11 cellular contexts compared by ENCODE assay signal in genomic region chr10:93445978-93446720, GRCh38. TPM values are rescaled to one million over a fixed set of nuclear protein-coding genes. Genes with fewer than 3 reads are reported as not detected.
DNase-seq lines count a peak whose midpoint lies in the region; ATAC-seq and TF ChIP-seq lines count a peak whose summit lies in the region.
"Had no signal": no experiment of that assay in that cellular context is flagged by ENCODE, and none has a peak within 500 bp of the region (broad histone marks: within the 10 kb centered on the region; RNA-seq: fewer than 3 reads in every experiment).

No MANE protein-coding gene starts in this region.

- H3K9ac ChIP-seq in SK-N-SH: peak overlapping the region; percentile 74

- intact Hi-C loops in right cardiac atrium (cut with DNase I) (no loop called here), prostate gland (cut with DNase I) (no loop called here)

- DNase-seq in SK-N-SH: no peak
- no peak for DNase-seq in right cardiac atrium
- DNase-seq in prostate gland (ENCODE audit: low spot score): peak; percentile 79
- no peak for DNase-seq in AG20443 (ENCODE audit: low spot score)
- DNase-seq in NCI-H187 (lab: John Stamatoyannopoulos, UW): no peak
- DNase-seq in activated CD4-positive, alpha-beta T cell treated with anti-CD3 and anti-CD28 coated beads, Interleukin-2, amount 50 U/mL, for 48 hours: no peak
- DNase-seq in stimulated activated naive CD4-positive, alpha-beta T cell treated with Interleukin-2 at 50 U/mL for 16 hours (lab: John Stamatoyannopoulos, UW): no peak
- DNase-seq: activated T-cell treated with anti-CD3 and anti-CD28 coated beads for 4 hours; KG1; stimulated activated naive B cell treated with anti-CD40 and anti-IgM and Interleukin-4, amounts not matched to agents 10 μg/mL and 1 μg/mL and 100 μg/mL, for 72 hours had no signal

- peaks cover 47% of the 10 kb centered on the region for H3F3A ChIP-seq in SK-N-SH (replicated peaks; ENCODE audit: insufficient read depth)

- TF ChIP-seq EP300 in SK-N-SH (IDR thresholded peaks at IDR 0.05; ENCODE audit: borderline replicate concordance in 1 of 2, low read depth in 1 of 2, low read length in 1 of 2): no peak

- no peaks in the 10 kb centered on the region for H3K27me3 ChIP-seq in SK-N-SH (ENCODE audit: insufficient read depth)
- no peaks in the 10 kb centered on the region for H3K27me3 ChIP-seq in right cardiac atrium (ENCODE audit: control insufficient read depth, insufficient read depth)
- H3K27me3 ChIP-seq in prostate gland (replicated peaks; ENCODE audit: insufficient read depth): no peaks in the 10 kb centered on the region

- TF ChIP-seq CTCF in C4-2B (conservative IDR thresholded peaks at IDR 0.05): no peak
- TF ChIP-seq CTCF in SK-N-SH (IDR thresholded peaks at IDR 0.05): no peak
- no peak for TF ChIP-seq CTCF in prostate gland (IDR thresholded peaks at IDR 0.05)

- H3K36me3 ChIP-seq in SK-N-SH (replicated peaks in 1 of 2; ENCODE audit: control insufficient read depth in 1 of 2, insufficient read depth in 2 of 2, low read length in 1 of 2): peaks cover 0 to 51% of the 10 kb centered on the region in 2 experiments
- H3K36me3 ChIP-seq in prostate gland: no peaks in the 10 kb centered on the region

- H3K9me3 ChIP-seq in SK-N-SH (no peaks in the 10 kb centered on the region), right cardiac atrium (ENCODE audit: control insufficient read depth, low read length) (no peaks in the 10 kb centered on the region), prostate gland (no peaks in the 10 kb centered on the region)

- peaks cover 11 to 35% of the 10 kb centered on the region in 2 experiments for H3K4me1 ChIP-seq in SK-N-SH (ENCODE audit: control insufficient read depth in 1 of 2, insufficient read depth in 2 of 2, low read depth in 1 of 2, low read length in 1 of 2)
- no peaks in the 10 kb centered on the region for H3K4me1 ChIP-seq in right cardiac atrium (ENCODE audit: control insufficient read depth, insufficient read depth, low read length)
- H3K4me1 ChIP-seq in prostate gland (replicated peaks): peaks cover 14% of the 10 kb centered on the region

- H3K4me2 ChIP-seq in SK-N-SH: peak overlapping the region; percentile 66; the same call in 1 of the 2 replicates

- H3K79me2 ChIP-seq in SK-N-SH (ENCODE audit: insufficient read depth): peaks cover 75% of the 10 kb centered on the region

- ATAC-seq in right cardiac atrium: peak in 1 of 2 donors; percentile 28
- ATAC-seq: stimulated activated naive B cell treated with anti-CD40 and anti-IgM and Interleukin-4, amounts not matched to agents 10 μg/mL and 1 μg/mL and 100 μg/mL, for 72 hours had no signal

- H3K4me3 ChIP-seq in SK-N-SH (ENCODE audit: low read depth in 2 of 2, low read length in 1 of 2): no peak overlapping the region; a peak in 1 of 4 replicates
- no peak overlapping the region for H3K4me3 ChIP-seq in right cardiac atrium (ENCODE audit: low read length)
- no peak overlapping the region for H3K4me3 ChIP-seq in prostate gland

- POLR2A ChIA-PET in SK-N-SH (lab: Yijun Ruan, JAX): no interaction called here

- CTCF ChIA-PET in SK-N-SH (lab: Yijun Ruan, JAX): interaction anchor here (1.0 to 3.4 kb wide), 4 partner anchors 14 to 94 kb away, joined by 3 to 23 read pairs (median 6); partner anchors contain the start of gene MYOF

- H3K27ac ChIP-seq in C4-2B (peak overlapping the region; percentile 60), SK-N-SH (ENCODE audit: low read depth in 2 of 2, low read length in 1 of 2) (peak overlapping the region; percentile 68 to 100), right cardiac atrium (ENCODE audit: low read length) (peak overlapping the region; percentile 65), prostate gland (peak overlapping the region; percentile 89 to 96)

- no peak for TF ChIP-seq RAD21 in SK-N-SH (IDR thresholded peaks at IDR 0.05; ENCODE audit: low read length)

- no peak for TF ChIP-seq POLR2A in prostate gland (IDR thresholded peaks at IDR 0.05)

- 68% methylated on average over 7 of the region's 7 CpGs for WGBS in SK-N-SH (ENCODE audit: low lambda C conversion rate)
- WGBS in right cardiac atrium: 74% methylated on average over 7 of the region's 7 CpGs
- 30% methylated on average over 7 of the region's 7 CpGs for WGBS in prostate gland

- no peaks in the 10 kb centered on the region for H4K20me1 ChIP-seq in SK-N-SH (ENCODE audit: insufficient read depth)

- no peaks in the 10 kb centered on the region for H3K9me2 ChIP-seq in SK-N-SH

- H2AFZ ChIP-seq in SK-N-SH (ENCODE audit: low read depth): no peak overlapping the region

TF ChIP-seq in SK-N-SH, 30 proteins besides CTCF, POLR2A, EP300 and RAD21 (continues in another document):
- TF ChIP-seq REST (IDR thresholded peaks at IDR 0.05; ENCODE audit: low read depth, low read length) (no peak), USF2 (IDR thresholded peaks at IDR 0.05; ENCODE audit: borderline replicate concordance, low read depth, low read length) (no peak), USF1 (IDR thresholded peaks at IDR 0.05; ENCODE audit: borderline replicate concordance, low read depth) (no peak), RXRA (IDR thresholded peaks at IDR 0.05; ENCODE audit: borderline replicate concordance, low read depth) (no peak), MEF2A (IDR thresholded peaks at IDR 0.05; ENCODE audit: borderline replicate concordance, low read depth) (no peak), RFX5 (IDR thresholded peaks at IDR 0.05; ENCODE audit: low read length) (no peak), FOXM1 (IDR thresholded peaks at IDR 0.05; ENCODE audit: low read depth) (no peak), PBX3 (IDR thresholded peaks at IDR 0.05) (no peak)

RNA-seq across cellular contexts. Expression of gene MYOF, which starts 36.0 kb away (rescaled TPM):
- polyA plus RNA-seq in SK-N-SH (2012; rRNA removed): 103 and 134 TPM in 2 replicates
- polyA plus RNA-seq in SK-N-SH (2012; cell fraction: cytosol; rRNA removed): 116 and 117 TPM in 2 replicates
- 121 and 175 TPM in 2 replicates for polyA plus RNA-seq in SK-N-SH (2012; cell fraction: nucleus; rRNA removed)
- total RNA-seq in right cardiac atrium: 10 to 100 TPM; 13.6 to 25.0 (median 16.2) TPM
- 5.5 TPM for polyA plus RNA-seq in right cardiac atrium
- total RNA-seq in prostate gland: 10 to 100 TPM; 84.4 to 85.0 TPM

RNA-seq across cellular contexts. Expression of gene CEP55, which starts 50.3 kb away (rescaled TPM):
- polyA plus RNA-seq in SK-N-SH (2012; rRNA removed): 9.8 and 11.3 TPM in 2 replicates
- 14.8 and 16.8 TPM in 2 replicates for polyA plus RNA-seq in SK-N-SH (2012; cell fraction: cytosol; rRNA removed)
- 3.9 and 8.0 TPM in 2 replicates for polyA plus RNA-seq in SK-N-SH (2012; cell fraction: nucleus; rRNA removed)
- 1 to 10 TPM in 2 of 4 donors, under 1 TPM in 2; 0.19 to 1.6 (median 0.76) TPM for total RNA-seq in right cardiac atrium
- 0.11 TPM for polyA plus RNA-seq in right cardiac atrium
- total RNA-seq in prostate gland: 1 to 10 TPM in 1 of 2 donors, under 1 TPM in 1; 0.14 to 4.7 TPM
